8 cellular contexts compared by ENCODE assay signal in genomic region chr1:39214021-39214713, GRCh38.
DNase-seq lines count a peak whose midpoint lies in the region; ATAC-seq lines count a peak whose summit lies in the region.

No MANE protein-coding gene starts in this region.

- no peak for ATAC-seq in GM19467 (IDR thresholded peaks at IDR 0.05; ENCODE audit: unreplicated experiment)
- ATAC-seq in GM21360 (IDR thresholded peaks at IDR 0.05; ENCODE audit: unreplicated experiment) = no peak
- ATAC-seq in HG03432 (IDR thresholded peaks at IDR 0.05; ENCODE audit: unreplicated experiment) = no peak

- H3K36me3 ChIP-seq in ACC112 (ENCODE audit: insufficient read depth, low read length) (no peaks in the 10 kb centered on the region), muscle layer of duodenum (ENCODE audit: control insufficient read depth in 1 of 2, insufficient read depth in 2 of 2, low read length in 2 of 2) (no peaks in the 10 kb centered on the region)

- H3K79me2 ChIP-seq in ACC112 (ENCODE audit: control insufficient read depth, insufficient read depth, low read length, unreplicated experiment) = peaks cover 60% of the 10 kb centered on the region

- H3K27ac ChIP-seq in ACC112 (ENCODE audit: low read depth, low read length) = peak overlapping the region; percentile 32
- peak overlapping the region; percentile 40 for H3K27ac ChIP-seq in muscle layer of duodenum (ENCODE audit: low read length)

- peak; percentile 60 for DNase-seq in NCI-H226
- peak; percentile 62 for DNase-seq in ecto neural progenitor cell (ENCODE audit: low spot score)
- DNase-seq in SW 1271 (lab: John Stamatoyannopoulos, UW) = no peak

- H2AFZ ChIP-seq in ACC112 (ENCODE audit: low read length, unreplicated experiment) = no peak overlapping the region

- H3K9me3 ChIP-seq in muscle layer of duodenum (ENCODE audit: control insufficient read depth in 1 of 2, low read length in 2 of 2) = no peaks in the 10 kb centered on the region

- H3K4me1 ChIP-seq in ACC112 (ENCODE audit: control insufficient read depth, insufficient read depth, low read length, unreplicated experiment) (peaks cover 40% of the 10 kb centered on the region), muscle layer of duodenum (ENCODE audit: control insufficient read depth in 1 of 2, insufficient read depth in 2 of 2, low read length in 2 of 2) (peaks cover 19 to 44% of the 10 kb centered on the region in 2 donors)

- peak overlapping the region; percentile 19; the same call in 1 of the 2 replicates for H3K4me3 ChIP-seq in ACC112 (ENCODE audit: low read depth, low read length)
- peak overlapping the region in 1 of 2 donors; percentile 14 for H3K4me3 ChIP-seq in muscle layer of duodenum (ENCODE audit: low read depth in 1 of 2, low read length in 2 of 2)

- H3K27me3 ChIP-seq in ACC112 (ENCODE audit: insufficient read depth, low read length) (no peaks in the 10 kb centered on the region), muscle layer of duodenum (ENCODE audit: low read depth, low read length) (no peaks in the 10 kb centered on the region)

Comparison
In these comparisons a context has a peak if more than half of its experiments do, and no peak if none do; other contexts are left out.
1. DNase-seq: peak in NCI-H226 (single experiment) and ecto neural progenitor cell (single experiment); none in SW 1271 (0 of 2).